8 cellular contexts compared by ENCODE assay signal in genomic region chr3:196179380-196180308, GRCh38. TPM values are rescaled to one million over a fixed set of nuclear protein-coding genes. Genes with fewer than 3 reads are reported as not detected.
DNase-seq lines count a peak whose midpoint lies in the region; ATAC-seq and TF ChIP-seq lines count a peak whose summit lies in the region.

No MANE protein-coding gene starts in this region.

- H3K36me3 ChIP-seq in naive thymus-derived CD4-positive, alpha-beta T cell (ENCODE audit: control insufficient read depth in 2 of 3, insufficient read depth in 3 of 3, low read length in 3 of 3) = no peaks in the 10 kb centered on the region
- H3K36me3 ChIP-seq in stomach = no peaks in the 10 kb centered on the region
- H3K36me3 ChIP-seq in prostate gland = no peaks in the 10 kb centered on the region

- H3K9me3 Mint-ChIP-seq in naive thymus-derived CD4-positive, alpha-beta T cell = no peaks in the 10 kb centered on the region

- intact Hi-C loops in naive thymus-derived CD4-positive, alpha-beta T cell (cut with micrococcal nuclease) = loop anchor here (1.0 to 2.0 kb wide), 9 partner anchors 13 to 106 kb away; partner anchors contain the start of gene TFRC (in 2 of the 2)
- intact Hi-C loops in stomach (cut with DNase I; ENCODE audit: low total_unique reads) (no loop called here), prostate gland (cut with DNase I) (no loop called here)

- peak; percentile 66 for DNase-seq in HCEC 1CT
- DNase-seq in NB4 (ENCODE audit: low read depth) = peak; percentile 92
- peak; percentile 76 to 87 for DNase-seq in activated CD4-positive, alpha-beta T cell treated with anti-CD3 and anti-CD28 coated beads for 4 hours
- peak; percentile 36 for DNase-seq in choroid plexus epithelial cell (ENCODE audit: low read depth)
- peak; percentile 56 to 91 (median 87) for DNase-seq in naive thymus-derived CD4-positive, alpha-beta T cell
- no peak for DNase-seq in stomach
- DNase-seq in prostate gland (ENCODE audit: low spot score) = no peak

- CTCF ChIA-PET in naive thymus-derived CD4-positive, alpha-beta T cell (lab: Charles Lee) = interaction anchor here (0.5 to 2.6 kb wide), 4 partner anchors 17 to 106 kb away, joined by 3 to 26 read pairs (median 6); no protein-coding TSS in a partner anchor

- TF ChIP-seq POLR2A in NB4 (IDR thresholded peaks at IDR 0.05; ENCODE audit: extremely low read depth, insufficient read length) (peak; percentile 14), stomach (IDR thresholded peaks at IDR 0.05) (no peak), prostate gland (IDR thresholded peaks at IDR 0.05) (no peak)

- TF ChIP-seq EP300 in stomach (IDR thresholded peaks at IDR 0.05) = no peak

- no peaks in the 10 kb centered on the region for H3K27me3 Mint-ChIP-seq in naive thymus-derived CD4-positive, alpha-beta T cell

- peaks cover 0 to 7% (median 0%) of the 10 kb centered on the region in 5 donors for H3K36me3 Mint-ChIP-seq in naive thymus-derived CD4-positive, alpha-beta T cell

- peak overlapping the region; percentile 86 to 99 (median 93) for H3K27ac Mint-ChIP-seq in naive thymus-derived CD4-positive, alpha-beta T cell

- no peaks in the 10 kb centered on the region for H3K9me3 ChIP-seq in naive thymus-derived CD4-positive, alpha-beta T cell (ENCODE audit: control insufficient read depth in 2 of 3, low read length in 3 of 3)
- no peaks in the 10 kb centered on the region for H3K9me3 ChIP-seq in stomach
- H3K9me3 ChIP-seq in prostate gland = no peaks in the 10 kb centered on the region

- H3K4me3 ChIP-seq in GM12875 (ENCODE audit: low read depth, low read length) (peak overlapping the region; percentile 45), NB4 (ENCODE audit: low read depth, low read length) (peak overlapping the region; percentile 14), choroid plexus epithelial cell (ENCODE audit: low read depth, low read length) (no peak overlapping the region), stomach (no peak overlapping the region), prostate gland (no peak overlapping the region)
- H3K4me3 ChIP-seq in naive thymus-derived CD4-positive, alpha-beta T cell (ENCODE audit: low read length) = peak overlapping the region; percentile 41

- peak; percentile 93 for ATAC-seq in naive thymus-derived CD4-positive, alpha-beta T cell

- POLR2A ChIA-PET in naive thymus-derived CD4-positive, alpha-beta T cell (lab: Charles Lee) = interaction anchor here (0.6 to 3.5 kb wide), 19 partner anchors 8 to 562 kb away, joined by 3 to 40 read pairs (median 5); partner anchors contain the start of genes DYNLT2B, FBXO45, UBXN7 and WDR53

- no peaks in the 10 kb centered on the region for H3K27me3 ChIP-seq in naive thymus-derived CD4-positive, alpha-beta T cell (ENCODE audit: control insufficient read depth in 2 of 2, insufficient read depth in 2 of 2, low read length in 2 of 2)
- H3K27me3 ChIP-seq in stomach (no peaks in the 10 kb centered on the region), prostate gland (replicated peaks; ENCODE audit: insufficient read depth) (no peaks in the 10 kb centered on the region)

- 30 to 58% (median 54%) methylated on average over 15 to 24 of the region's 24 CpGs for WGBS in stomach, 5 donors
- WGBS in prostate gland = 34% methylated on average over 24 of the region's 24 CpGs

- H3K4me3 Mint-ChIP-seq in naive thymus-derived CD4-positive, alpha-beta T cell = peak overlapping the region; percentile 66 to 88 (median 72)

- TF ChIP-seq CTCF in GM12875 (IDR thresholded peaks at IDR 0.05; ENCODE audit: borderline replicate concordance, insufficient read depth, low read depth, low read length) (peak; percentile 45), NB4 (IDR thresholded peaks at IDR 0.05; ENCODE audit: low read depth, low read length) (no peak), choroid plexus epithelial cell (conservative IDR thresholded peaks at IDR 0.05; ENCODE audit: low read depth, low read length) (no peak), stomach (IDR thresholded peaks at IDR 0.05) (no peak), prostate gland (IDR thresholded peaks at IDR 0.05) (no peak)

- H3K4me1 Mint-ChIP-seq in naive thymus-derived CD4-positive, alpha-beta T cell = peaks cover 16 to 62% (median 35%) of the 10 kb centered on the region in 7 donors

- peak overlapping the region; percentile 79 for H3K27ac ChIP-seq in naive thymus-derived CD4-positive, alpha-beta T cell (ENCODE audit: low read depth, low read length)
- peak overlapping the region; percentile 16 to 73 (median 43) for H3K27ac ChIP-seq in stomach
- H3K27ac ChIP-seq in prostate gland = no peak overlapping the region

- H3K4me1 ChIP-seq in naive thymus-derived CD4-positive, alpha-beta T cell (ENCODE audit: control insufficient read depth in 2 of 2, insufficient read depth in 2 of 2, low read length in 2 of 2) = peaks cover 29 to 44% of the 10 kb centered on the region in 2 donors
- peaks cover 0 to 8% (median 0%) of the 10 kb centered on the region in 4 donors for H3K4me1 ChIP-seq in stomach
- H3K4me1 ChIP-seq in prostate gland (replicated peaks) = no peaks in the 10 kb centered on the region

RNA-seq across cellular contexts. Expression of gene ZDHHC19, which starts 31.6 kb away (rescaled TPM):
- total RNA-seq in naive thymus-derived CD4-positive, alpha-beta T cell = under 1 TPM in 1 of 5 experiments, not detected in 4; 0.58 TPM
- not detected for polyA plus RNA-seq in naive thymus-derived CD4-positive, alpha-beta T cell
- total RNA-seq in stomach = not detected
- polyA plus RNA-seq in stomach = 1 to 10 TPM in 1 of 3 donors, under 1 TPM in 1, not detected in 1; 0.38 to 2.7 TPM
- total RNA-seq in prostate gland = 1 to 10 TPM in 1 of 2 donors, not detected in 1; 3.9 TPM

RNA-seq across cellular contexts. Expression of gene SLC51A, which starts 36.7 kb away (rescaled TPM):
- total RNA-seq in naive thymus-derived CD4-positive, alpha-beta T cell = not detected
- polyA plus RNA-seq in naive thymus-derived CD4-positive, alpha-beta T cell = 1 to 10 TPM in 1 of 2 donors, under 1 TPM in 1; 0.39 to 1.4 TPM
- total RNA-seq in stomach (under 1 TPM in 1 of 5 donors, not detected in 4; 0.92 TPM), prostate gland (10 to 100 TPM in 1 of 2 donors, under 1 TPM in 1; 0.55 to 32.1 TPM)
- under 1 TPM in 1 of 3 donors, not detected in 2; 0.43 TPM for polyA plus RNA-seq in stomach

Comparison
In these comparisons a context has a peak if more than half of its experiments do, and no peak if none do; other contexts are left out.
1. H3K4me3 ChIP-seq: peak in GM12875 (single experiment), NB4 (single experiment) and naive thymus-derived CD4-positive, alpha-beta T cell (single experiment); none in choroid plexus epithelial cell (single experiment), stomach (0 of 4) and prostate gland (0 of 2).
2. DNase-seq: peak in HCEC 1CT (single experiment), NB4 (single experiment), activated CD4-positive, alpha-beta T cell treated with anti-CD3 and anti-CD28 coated beads for 4 hours (2 of 2), choroid plexus epithelial cell (single experiment) and naive thymus-derived CD4-positive, alpha-beta T cell (9 of 9); none in stomach (single experiment) and prostate gland (single experiment).
3. H3K27ac ChIP-seq: peak in naive thymus-derived CD4-positive, alpha-beta T cell (single experiment) and stomach (5 of 5); none in prostate gland (0 of 2).
4. intact Hi-C loops: an anchor here in naive thymus-derived CD4-positive, alpha-beta T cell (1.0 to 2.0 kb wide); none called in stomach and prostate gland.